13 cellular contexts compared by ENCODE assay signal in genomic region chr1:61518670-61519400, GRCh38.
DNase-seq lines count a peak whose midpoint lies in the region; ATAC-seq and TF ChIP-seq lines count a peak whose summit lies in the region.
"Had no signal": no experiment of that assay in that cellular context is flagged by ENCODE, and none has a peak within 500 bp of the region (broad histone marks: within the 10 kb centered on the region; RNA-seq: fewer than 3 reads in every experiment).

No MANE protein-coding gene starts in this region.

- DNase-seq in HFFc6 (no peak), HPDE6-E6E7 (ENCODE audit: extremely low spot score) (peak; percentile 48), fibroblast of mammary gland (ENCODE audit: low read depth) (peak; percentile 36), HuH-7.5 (ENCODE audit: low spot score) (no peak), A673 (ENCODE audit: low spot score) (no peak)
- DNase-seq in effector CD4-positive, alpha-beta T cell: no peak
- no peak for DNase-seq in activated CD4-positive, alpha-beta T cell treated with anti-CD3 and anti-CD28 coated beads, Interleukin-2, amount 10 ng/mL, durations not matched to agents 24 days and 14 days
- DNase-seq: activated effector memory CD4-positive, alpha-beta T cell treated with Interleukin-2 at 50 U/mL for 16 hours; NCI-H1048; Peyer's patch had no signal

- no peaks in the 10 kb centered on the region for H3K27me3 ChIP-seq in A673 (replicated peaks; ENCODE audit: insufficient read depth, low read depth, low read length, poor library complexity)
- H3K27me3 ChIP-seq: BLaER1 treated with 17β-estradiol and CSF1 and Interleukin-3, amounts not matched to agents 10 nM and 100 nM; Peyer's patch had no signal

- TF ChIP-seq CTCF in HFFc6 (IDR thresholded peaks at IDR 0.05) (peak; percentile 20; the same call in 1 of the 2 replicates), fibroblast of mammary gland (conservative IDR thresholded peaks at IDR 0.05; ENCODE audit: control insufficient read depth, insufficient read depth, low read depth, low read length) (peak; percentile 29), A673 (conservative IDR thresholded peaks at IDR 0.05; ENCODE audit: low read depth, low read length) (no peak)

- H3K4me3 ChIP-seq in fibroblast of mammary gland (ENCODE audit: control insufficient read depth, low read depth, low read length) (no peak overlapping the region), A673 (ENCODE audit: low read depth, low read length, poor library complexity, severe bottlenecking) (no peak overlapping the region)
- H3K4me3 ChIP-seq: BLaER1 treated with 17β-estradiol and CSF1 and Interleukin-3, amounts not matched to agents 10 nM and 100 nM; Peyer's patch had no signal

- H3K27ac ChIP-seq in A673 (ENCODE audit: low read depth, low read length, poor library complexity, severe bottlenecking): no peak overlapping the region
- H3K27ac ChIP-seq: BLaER1 treated with 17β-estradiol and CSF1 and Interleukin-3, amounts not matched to agents 10 nM and 100 nM; Peyer's patch had no signal

- no peaks in the 10 kb centered on the region for H3K36me3 ChIP-seq in A673 (ENCODE audit: insufficient read depth, low read length, poor library complexity, severe bottlenecking)
- H3K36me3 ChIP-seq: BLaER1 treated with 17β-estradiol and CSF1 and Interleukin-3, amounts not matched to agents 10 nM and 100 nM; Peyer's patch had no signal

- no peak overlapping the region for H3K4me3 Mint-ChIP-seq in HFFc6
- H3K4me3 Mint-ChIP-seq in activated CD4-positive, alpha-beta T cell treated with anti-CD3 and anti-CD28 coated beads, Interleukin-2, amount 10 ng/mL, durations not matched to agents 24 days and 14 days: no peak overlapping the region
- H3K4me3 Mint-ChIP-seq: natural killer cell treated with Interleukin-12 subunit alpha and Interleukin-12 subunit beta and Interleukin-15 and Interleukin-18, amount 100 ng/mL, for 72 hours had no signal

- H3K9me3 Mint-ChIP-seq in HFFc6: no peaks in the 10 kb centered on the region
- H3K9me3 Mint-ChIP-seq in activated CD4-positive, alpha-beta T cell treated with anti-CD3 and anti-CD28 coated beads, Interleukin-2, amount 10 ng/mL, durations not matched to agents 24 days and 14 days: no peaks in the 10 kb centered on the region
- H3K9me3 Mint-ChIP-seq: natural killer cell treated with Interleukin-12 subunit alpha and Interleukin-12 subunit beta and Interleukin-15 and Interleukin-18, amount 100 ng/mL, for 72 hours had no signal

- no TSS peak for BruUV-seq in A673 (replicated peaks; lab: Mats Ljungman, UMichigan)

- H3K4me1 Mint-ChIP-seq in HFFc6 (ENCODE audit: low read depth): no peaks in the 10 kb centered on the region
- no peaks in the 10 kb centered on the region for H3K4me1 Mint-ChIP-seq in activated CD4-positive, alpha-beta T cell treated with anti-CD3 and anti-CD28 coated beads, Interleukin-2, amount 10 ng/mL, durations not matched to agents 24 days and 14 days

- intact Hi-C loops in activated CD4-positive, alpha-beta T cell treated with anti-CD3 and anti-CD28 coated beads, Interleukin-2, amount 10 ng/mL, durations not matched to agents 24 days and 14 days (cut with micrococcal nuclease): no loop called here
- intact Hi-C loops in A673 (cut with micrococcal nuclease; ENCODE audit: unreplicated experiment): no loop called here

- H3K27ac Mint-ChIP-seq in HFFc6: no peak overlapping the region
- no peak overlapping the region for H3K27ac Mint-ChIP-seq in activated CD4-positive, alpha-beta T cell treated with anti-CD3 and anti-CD28 coated beads, Interleukin-2, amount 10 ng/mL, durations not matched to agents 24 days and 14 days
- H3K27ac Mint-ChIP-seq: natural killer cell treated with Interleukin-12 subunit alpha and Interleukin-12 subunit beta and Interleukin-15 and Interleukin-18, amount 100 ng/mL, for 72 hours had no signal

- ATAC-seq in GM18870 (IDR thresholded peaks at IDR 0.05; ENCODE audit: unreplicated experiment): peak; percentile 65

- H3K27me3 Mint-ChIP-seq in HFFc6 (ENCODE audit: insufficient read depth): peaks cover 4% of the 10 kb centered on the region
- peaks cover 24% of the 10 kb centered on the region for H3K27me3 Mint-ChIP-seq in activated CD4-positive, alpha-beta T cell treated with anti-CD3 and anti-CD28 coated beads, Interleukin-2, amount 10 ng/mL, durations not matched to agents 24 days and 14 days

- H3K4me1 ChIP-seq in A673 (ENCODE audit: insufficient read depth, low read length, poor library complexity, severe bottlenecking): no peaks in the 10 kb centered on the region
- H3K4me1 ChIP-seq: Peyer's patch had no signal

- H3K9me3 ChIP-seq in A673 (ENCODE audit: low read depth, low read length, poor library complexity, severe bottlenecking): no peaks in the 10 kb centered on the region
- H3K9me3 ChIP-seq: BLaER1 treated with 17β-estradiol and CSF1 and Interleukin-3, amounts not matched to agents 10 nM and 100 nM; Peyer's patch had no signal

- no peaks in the 10 kb centered on the region for H3K36me3 Mint-ChIP-seq in HFFc6 (ENCODE audit: low read depth)
- no peaks in the 10 kb centered on the region for H3K36me3 Mint-ChIP-seq in activated CD4-positive, alpha-beta T cell treated with anti-CD3 and anti-CD28 coated beads, Interleukin-2, amount 10 ng/mL, durations not matched to agents 24 days and 14 days (ENCODE audit: low read depth)
- H3K36me3 Mint-ChIP-seq: natural killer cell treated with Interleukin-12 subunit alpha and Interleukin-12 subunit beta and Interleukin-15 and Interleukin-18, amount 100 ng/mL, for 72 hours had no signal

- POLR2A ChIA-PET in A673 (lab: Charles Lee; ENCODE audit: low non-redundant PET): no interaction called here

- CTCF ChIA-PET in A673 (lab: Charles Lee): no interaction called here

Comparison
In these comparisons a context has a peak if more than half of its experiments do, and no peak if none do; other contexts are left out.
1. DNase-seq: peak in HPDE6-E6E7 (single experiment) and fibroblast of mammary gland (single experiment); none in HFFc6 (single experiment), HuH-7.5 (single experiment), effector CD4-positive, alpha-beta T cell (single experiment), activated CD4-positive, alpha-beta T cell treated with anti-CD3 and anti-CD28 coated beads, Interleukin-2, amount 10 ng/mL, durations not matched to agents 24 days and 14 days (single experiment) and A673 (single experiment).